In genomic region chr10:4828005-4828404, GRCh38 we compare ENCODE assay signal across 21 cellular contexts.
"Had no signal": no experiment of that assay in that cellular context is flagged by ENCODE, and none has a peak within 500 bp of the region (broad histone marks: within the 10 kb centered on the region; RNA-seq: fewer than 3 reads in every experiment).

No MANE protein-coding gene starts in this region.

- ATAC-seq: body of pancreas, PC-3, WTC11 had no signal

- H3K36me3 Mint-ChIP-seq: activated naive CD4-positive, alpha-beta T cell treated with anti-CD3 and anti-CD28 coated beads, Interleukin-2, amount 50 U/mL, for 24 hours had no signal

- H3K27ac Mint-ChIP-seq: activated CD4-positive, alpha-beta memory T cell treated with anti-CD3 and anti-CD28 coated beads, Interleukin-2, amount 10 ng/mL, durations not matched to agents 7 days and 5 days; activated naive CD4-positive, alpha-beta T cell treated with anti-CD3 and anti-CD28 coated beads, Interleukin-2, amount 50 U/mL, for 24 hours; T-helper 1 cell treated with Interleukin-12 subunit alpha and Interleukin-12 subunit beta and Interleukin-4 antibody, amounts not matched to agents 30 μg/mL and 1 μg/mL, for 36 hours; WTC11 had no signal

- H3K27ac ChIP-seq: ascending aorta, body of pancreas, cardiac muscle cell had no signal

- DNase-seq: activated CD4-positive, alpha-beta memory T cell treated with anti-CD3 and anti-CD28 coated beads, Interleukin-2, amount 10 ng/mL, durations not matched to agents 7 days and 5 days; activated CD4-positive, alpha-beta T cell treated with anti-CD3 and anti-CD28 coated beads for 1 hour; activated CD4-positive, alpha-beta T cell treated with anti-CD3 and anti-CD28 coated beads, Interleukin-2, amount 10 ng/mL, durations not matched to agents 7 days and 5 days; activated T-cell treated with anti-CD3 and anti-CD28 coated beads for 4 hours; activated T-cell treated with anti-CD3 and anti-CD28 coated beads, Interleukin-2, amount 50 U/mL, for 48 hours; body of pancreas; Karpas-422; MM.1S; NCI-H1105 treated with DMSO at 0.1 percent for 48 hours; NCI-H1436 treated with DMSO at 0.1 percent for 48 hours; NCI-H187; NCI-H2081; NCI-H524; PC-3; SHP77 treated with DMSO at 0.1 percent for 48 hours had no signal

- H3K36me3 ChIP-seq: cardiac muscle cell had no signal

- H3K9me3 Mint-ChIP-seq: activated CD4-positive, alpha-beta memory T cell treated with anti-CD3 and anti-CD28 coated beads, Interleukin-2, amount 10 ng/mL, durations not matched to agents 7 days and 5 days; activated CD4-positive, alpha-beta T cell treated with anti-CD3 and anti-CD28 coated beads, Interleukin-2, amount 10 ng/mL, durations not matched to agents 7 days and 5 days; activated naive CD4-positive, alpha-beta T cell treated with anti-CD3 and anti-CD28 coated beads, Interleukin-2, amount 50 U/mL, for 24 hours; T-helper 1 cell treated with Interleukin-12 subunit alpha and Interleukin-12 subunit beta and Interleukin-4 antibody, amounts not matched to agents 30 μg/mL and 1 μg/mL, for 36 hours had no signal

- FAIRE-seq: RCC 7860 had no signal

- H3K4me3 ChIP-seq: ascending aorta, body of pancreas, cardiac muscle cell had no signal

- H3K9me3 ChIP-seq: ascending aorta, body of pancreas had no signal

- H3K27me3 ChIP-seq: ascending aorta, body of pancreas, cardiac muscle cell had no signal

- H3K4me3 Mint-ChIP-seq: activated CD4-positive, alpha-beta memory T cell treated with anti-CD3 and anti-CD28 coated beads, Interleukin-2, amount 10 ng/mL, durations not matched to agents 7 days and 5 days had no signal
